ENCODE assay signal across 1 cellular context in genomic region chr5:69250593-69250992, GRCh38.
TF ChIP-seq lines count a peak whose summit lies in the region.

No MANE protein-coding gene starts in this region.

TF ChIP-seq in IMR-90, 13 proteins besides CTCF, POLR2A, EP300 and RAD21 (continued from another document):
- no peak for TF ChIP-seq MXI1 (IDR thresholded peaks at IDR 0.05; ENCODE audit: borderline replicate concordance, low read depth, low read length)
